In genomic region chr18:35064291-35064690, GRCh38 we compare ENCODE assay signal across 17 cellular contexts. TPM values are rescaled to one million over a fixed set of nuclear protein-coding genes. Genes with fewer than 3 reads are reported as not detected.
DNase-seq lines count a peak whose midpoint lies in the region; ATAC-seq, FAIRE-seq and TF ChIP-seq lines count a peak whose summit lies in the region.
"Had no signal": no experiment of that assay in that cellular context is flagged by ENCODE, and none has a peak within 500 bp of the region (broad histone marks: within the 10 kb centered on the region; RNA-seq: fewer than 3 reads in every experiment).

No MANE protein-coding gene starts in this region.

- no peak overlapping the region for H3K27ac ChIP-seq in left lung
- H3K27ac ChIP-seq: BLaER1 treated with 17β-estradiol and CSF1 and Interleukin-3, amounts not matched to agents 10 nM and 100 nM had no signal

- no peaks in the 10 kb centered on the region for H3K27me3 ChIP-seq in left lung
- H3K27me3 ChIP-seq: BLaER1 treated with 17β-estradiol and CSF1 and Interleukin-3, amounts not matched to agents 10 nM and 100 nM had no signal

- H3K4me3 Mint-ChIP-seq in activated naive CD4-positive, alpha-beta T cell treated with anti-CD3 and anti-CD28 coated beads, Interleukin-2, amount 50 U/mL, for 24 hours, result no peak overlapping the region
- peak overlapping the region in 1 of 10 donors; percentile 19 for H3K4me3 Mint-ChIP-seq in naive thymus-derived CD8-positive, alpha-beta T cell
- H3K4me3 Mint-ChIP-seq: CD4-positive, alpha-beta T cell had no signal

- intact Hi-C loops in left lung (cut with DNase I), result no loop called here

- ATAC-seq in activated naive CD4-positive, alpha-beta T cell treated with anti-CD3 and anti-CD28 coated beads, Interleukin-2, amount 50 U/mL, for 72 hours, result no peak
- ATAC-seq in left lung, result peak; percentile 79
- no peak for ATAC-seq in naive thymus-derived CD8-positive, alpha-beta T cell
- no peak for ATAC-seq in GM18498 (IDR thresholded peaks at IDR 0.05; ENCODE audit: unreplicated experiment)

- no peaks in the 10 kb centered on the region for H3K36me3 ChIP-seq in left lung
- H3K36me3 ChIP-seq: HAP-1 had no signal

- in situ Hi-C loops in G401 (cut with HindIII; ENCODE audit: low sequenced_read_pairs), result no loop called here

- H3K4me1 Mint-ChIP-seq in activated naive CD4-positive, alpha-beta T cell treated with anti-CD3 and anti-CD28 coated beads, Interleukin-2, amount 50 U/mL, for 24 hours, result peaks cover 81% of the 10 kb centered on the region
- H3K4me1 Mint-ChIP-seq in naive thymus-derived CD8-positive, alpha-beta T cell, result peaks cover 36 to 82% (median 81%) of the 10 kb centered on the region in 4 donors

- H3K36me3 Mint-ChIP-seq in activated naive CD4-positive, alpha-beta T cell treated with anti-CD3 and anti-CD28 coated beads, Interleukin-2, amount 50 U/mL, for 24 hours, result peaks cover 5% of the 10 kb centered on the region
- H3K36me3 Mint-ChIP-seq in activated naive CD4-positive, alpha-beta T cell treated with anti-CD3 and anti-CD28 coated beads, Interleukin-2, amount 50 U/mL, for 72 hours, result no peaks in the 10 kb centered on the region
- peaks cover 0 to 7% (median 0%) of the 10 kb centered on the region in 3 donors for H3K36me3 Mint-ChIP-seq in naive thymus-derived CD8-positive, alpha-beta T cell

- H3K4me1 ChIP-seq in left lung, result peaks cover 0 to 23% of the 10 kb centered on the region in 2 donors
- H3K4me1 ChIP-seq: BLaER1 treated with 17β-estradiol and CSF1 and Interleukin-3, amounts not matched to agents 10 nM and 100 nM had no signal

- TF ChIP-seq CTCF in D721Med (IDR thresholded peaks at IDR 0.05; ENCODE audit: insufficient read depth, missing control alignments) (no peak), left lung (IDR thresholded peaks at IDR 0.05) (no peak)

- no peak overlapping the region for H3K4me3 ChIP-seq in left lung
- H3K4me3 ChIP-seq: BLaER1 treated with 17β-estradiol and CSF1 and Interleukin-3, amounts not matched to agents 10 nM and 100 nM; HAP-1 had no signal

- no peaks in the 10 kb centered on the region for H3K27me3 Mint-ChIP-seq in activated naive CD4-positive, alpha-beta T cell treated with anti-CD3 and anti-CD28 coated beads, Interleukin-2, amount 50 U/mL, for 24 hours
- H3K27me3 Mint-ChIP-seq in naive thymus-derived CD8-positive, alpha-beta T cell, result no peaks in the 10 kb centered on the region
- H3K27me3 Mint-ChIP-seq: CD4-positive, alpha-beta T cell had no signal

- FAIRE-seq in D721Med (lab: Jason Lieb, UNC), result peak; percentile 71
- FAIRE-seq in urothelium cell line (lab: Jason Lieb, UNC), result no peak
- FAIRE-seq: H1 had no signal

- no peak for DNase-seq in activated naive CD4-positive, alpha-beta T cell treated with anti-CD3 and anti-CD28 coated beads, Interleukin-2, amount 50 U/mL, for 72 hours (ENCODE audit: low spot score in 2 of 2)
- DNase-seq in D721Med (ENCODE audit: insufficient read length, low spot score), result no peak
- DNase-seq in left lung, result no peak
- no peak for DNase-seq in naive thymus-derived CD8-positive, alpha-beta T cell
- no peak for DNase-seq in urothelium cell line (ENCODE audit: low spot score)
- no peak for DNase-seq in G401 (ENCODE audit: low spot score)
- DNase-seq: ACHN; CD4-positive, alpha-beta T cell; COR-L47; DND-41; GF-D8; IMR-90 had no signal

- H3K9me3 Mint-ChIP-seq in activated naive CD4-positive, alpha-beta T cell treated with anti-CD3 and anti-CD28 coated beads, Interleukin-2, amount 50 U/mL, for 24 hours, result no peaks in the 10 kb centered on the region
- no peaks in the 10 kb centered on the region for H3K9me3 Mint-ChIP-seq in activated naive CD4-positive, alpha-beta T cell treated with anti-CD3 and anti-CD28 coated beads, Interleukin-2, amount 50 U/mL, for 72 hours
- H3K9me3 Mint-ChIP-seq in naive thymus-derived CD8-positive, alpha-beta T cell, result no peaks in the 10 kb centered on the region
- H3K9me3 Mint-ChIP-seq: CD4-positive, alpha-beta T cell had no signal

- no peaks in the 10 kb centered on the region for H3K9me3 ChIP-seq in left lung
- H3K9me3 ChIP-seq: BLaER1 treated with 17β-estradiol and CSF1 and Interleukin-3, amounts not matched to agents 10 nM and 100 nM; HAP-1 had no signal

- POLR2A ChIA-PET in naive thymus-derived CD8-positive, alpha-beta T cell (lab: Charles Lee), result interaction anchor here (1.1 kb wide), 1 partner anchor 77 kb away, joined by 3 read pairs; no protein-coding TSS in a partner anchor

- H3K27ac Mint-ChIP-seq in activated naive CD4-positive, alpha-beta T cell treated with anti-CD3 and anti-CD28 coated beads, Interleukin-2, amount 50 U/mL, for 24 hours, result peak overlapping the region; percentile 56
- H3K27ac Mint-ChIP-seq in activated naive CD4-positive, alpha-beta T cell treated with anti-CD3 and anti-CD28 coated beads, Interleukin-2, amount 50 U/mL, for 72 hours, result no peak overlapping the region
- peak overlapping the region in 7 of 10 donors; percentile 2 to 85 (median 48) for H3K27ac Mint-ChIP-seq in naive thymus-derived CD8-positive, alpha-beta T cell
- H3K27ac Mint-ChIP-seq: CD4-positive, alpha-beta T cell had no signal

RNA-seq across cellular contexts. Expression of gene MAPRE2, which starts 23.1 kb away (rescaled TPM):
- 10 to 100 TPM; 65.2 to 66.6 TPM for total RNA-seq in activated naive CD4-positive, alpha-beta T cell treated with anti-CD3 and anti-CD28 coated beads, Interleukin-2, amount 50 U/mL, for 72 hours
- total RNA-seq in left lung, result 10 to 100 TPM; 37.4 to 37.5 TPM
- 10 to 100 TPM; 56.8 to 59.4 TPM for total RNA-seq in naive thymus-derived CD8-positive, alpha-beta T cell
- 10 to 100 TPM; 86.2 to 96.3 (median 89.7) TPM for polyA plus RNA-seq in naive thymus-derived CD8-positive, alpha-beta T cell
- 17.2 and 30.3 TPM in 2 replicates for total RNA-seq in G401 (2014; rRNA removed; shearing (Covaris generic))

Comparison
In these comparisons a context has a peak if more than half of its experiments do, and no peak if none do; other contexts are left out.
1. H3K27ac Mint-ChIP-seq: peak in activated naive CD4-positive, alpha-beta T cell treated with anti-CD3 and anti-CD28 coated beads, Interleukin-2, amount 50 U/mL, for 24 hours (single experiment) and naive thymus-derived CD8-positive, alpha-beta T cell (7 of 10); none in activated naive CD4-positive, alpha-beta T cell treated with anti-CD3 and anti-CD28 coated beads, Interleukin-2, amount 50 U/mL, for 72 hours (0 of 2).